2 cellular contexts compared by ENCODE assay signal in genomic region chr3:170128977-170129431, GRCh38.
TF ChIP-seq lines count a peak whose summit lies in the region.

No MANE protein-coding gene starts in this region.

TF ChIP-seq in GM23338, 12 proteins besides CTCF, POLR2A, EP300 and RAD21:
- TF ChIP-seq REST (IDR thresholded peaks at IDR 0.05; ENCODE audit: unreplicated experiment) (no peak), EZH2 (IDR thresholded peaks at IDR 0.05; ENCODE audit: low read depth, unreplicated experiment) (no peak), POLR2AphosphoS5 (IDR thresholded peaks at IDR 0.05; ENCODE audit: low read depth) (no peak), ZNF114 (CRISPR knock-in tag; IDR thresholded peaks at IDR 0.05) (no peak), ZNF331 (CRISPR knock-in tag; IDR thresholded peaks at IDR 0.05; ENCODE audit: low read depth) (no peak), JUNB (IDR thresholded peaks at IDR 0.05; ENCODE audit: unreplicated experiment) (no peak), ZNF462 (CRISPR knock-in tag; IDR thresholded peaks at IDR 0.05) (no peak), NANOG (IDR thresholded peaks at IDR 0.05; ENCODE audit: borderline replicate concordance) (no peak), EZH2phosphoT487 (IDR thresholded peaks at IDR 0.05; ENCODE audit: unreplicated experiment) (no peak), CREB1 (CRISPR knock-in tag; IDR thresholded peaks at IDR 0.05; ENCODE audit: low read depth) (no peak)

TF ChIP-seq in K562, 482 proteins besides CTCF, POLR2A, EP300 and RAD21 (continued from another document and continues in another):
- TF ChIP-seq E2F8 (IDR thresholded peaks at IDR 0.05; ENCODE audit: low read depth, partially characterized antibody) (no peak), ELK3 (CRISPR knock-in tag; IDR thresholded peaks at IDR 0.05) (no peak), KLF13 (tag; IDR thresholded peaks at IDR 0.05; ENCODE audit: borderline replicate concordance, low read depth) (no peak), KAT8 (IDR thresholded peaks at IDR 0.05; ENCODE audit: low read depth) (no peak), ZNF280B (CRISPR knock-in tag; IDR thresholded peaks at IDR 0.05) (no peak), HOMEZ (CRISPR knock-in tag; IDR thresholded peaks at IDR 0.05) (no peak), ZNF561 (CRISPR knock-in tag; conservative IDR thresholded peaks at IDR 0.05) (no peak), ZNF695 (CRISPR knock-in tag; IDR thresholded peaks at IDR 0.05) (no peak), ZNF76 (CRISPR knock-in tag; IDR thresholded peaks at IDR 0.05; ENCODE audit: borderline replicate concordance) (no peak), ZBTB33 (CRISPR knock-in tag; IDR thresholded peaks at IDR 0.05) (no peak), ELF1 (tag; IDR thresholded peaks at IDR 0.05) (no peak), VEZF1 (CRISPR knock-in tag; IDR thresholded peaks at IDR 0.05) (no peak), ARID1B (IDR thresholded peaks at IDR 0.05) (peak; percentile 35), ZNF740 (CRISPR knock-in tag; IDR thresholded peaks at IDR 0.05) (no peak), ZNF740 (tag; IDR thresholded peaks at IDR 0.05) (no peak), SP1 (CRISPR knock-in tag; IDR thresholded peaks at IDR 0.05) (no peak), TBL1XR1 (IDR thresholded peaks at IDR 0.05; ENCODE audit: low read length in 2 of 2) (no peak), NR1H2 (CRISPR knock-in tag; IDR thresholded peaks at IDR 0.05) (no peak), POLR3A (IDR thresholded peaks at IDR 0.05; ENCODE audit: borderline replicate concordance, extremely low read depth, insufficient read depth, insufficient read length) (no peak), SIN3B (IDR thresholded peaks at IDR 0.05; ENCODE audit: low read depth) (no peak), HDGF (IDR thresholded peaks at IDR 0.05) (no peak), RBFOX2 (IDR thresholded peaks at IDR 0.05; ENCODE audit: low read depth, low read length) (no peak), ZNF3 (CRISPR knock-in tag; IDR thresholded peaks at IDR 0.05) (no peak), CHD1 (IDR thresholded peaks at IDR 0.05; ENCODE audit: low read length) (no peak), HINFP (tag; conservative IDR thresholded peaks at IDR 0.05; ENCODE audit: low read depth) (peak; percentile 48; the same call in 1 of the 2 replicates), LCOR (CRISPR knock-in tag; IDR thresholded peaks at IDR 0.05) (no peak), SMC3 (conservative IDR thresholded peaks at IDR 0.05; ENCODE audit: insufficient read depth, low read depth, low read length) (no peak), MXI1 (IDR thresholded peaks at IDR 0.05; ENCODE audit: low read depth, low read length) (no peak), ZNF449 (CRISPR knock-in tag; IDR thresholded peaks at IDR 0.05) (no peak), IRF2 (CRISPR knock-in tag; IDR thresholded peaks at IDR 0.05) (no peak), ZNF224 (CRISPR knock-in tag; IDR thresholded peaks at IDR 0.05) (no peak), NBN (IDR thresholded peaks at IDR 0.05; ENCODE audit: low read depth) (no peak), ELF2 (CRISPR knock-in tag; IDR thresholded peaks at IDR 0.05) (no peak), TAF1 (IDR thresholded peaks at IDR 0.05; ENCODE audit: control insufficient read depth, extremely low read depth, insufficient read depth, low read length, severe bottlenecking) (no peak), SRF (CRISPR knock-in tag; IDR thresholded peaks at IDR 0.05) (no peak), CLOCK (CRISPR knock-in tag; IDR thresholded peaks at IDR 0.05; ENCODE audit: borderline replicate concordance) (no peak), PHB2 (IDR thresholded peaks at IDR 0.05; ENCODE audit: low read depth) (no peak), POLR3G (IDR thresholded peaks at IDR 0.05; ENCODE audit: extremely low read depth, insufficient read length, insufficient replicate concordance) (no peak), NEUROD1 (IDR thresholded peaks at IDR 0.05; ENCODE audit: borderline replicate concordance, low read depth, low read length, partially characterized antibody) (no peak), SMARCB1 (IDR thresholded peaks at IDR 0.05; ENCODE audit: insufficient read length, low read depth) (no peak), BHLHE40 (IDR thresholded peaks at IDR 0.05; ENCODE audit: low read length) (no peak), GABPB1 (CRISPR knock-in tag; IDR thresholded peaks at IDR 0.05) (no peak), ZNF347 (CRISPR knock-in tag; IDR thresholded peaks at IDR 0.05; ENCODE audit: low read depth) (no peak), NFE2 (IDR thresholded peaks at IDR 0.05; ENCODE audit: low read depth) (peak; percentile 25; the same call in 1 of the 2 replicates), RCOR1 (IDR thresholded peaks at IDR 0.05; ENCODE audit: borderline replicate concordance in 1 of 2, low read depth in 2 of 2, low read length in 2 of 2) (peak in 1 of 2 experiments; percentile 34; a peak in 1 of 4 replicates), RBM25 (IDR thresholded peaks at IDR 0.05; ENCODE audit: low read depth, low read length, severe bottlenecking) (no peak), SMARCA5 (IDR thresholded peaks at IDR 0.05) (no peak), NFXL1 (CRISPR knock-in tag; IDR thresholded peaks at IDR 0.05) (no peak), FOXK1 (CRISPR knock-in tag; IDR thresholded peaks at IDR 0.05; ENCODE audit: borderline replicate concordance) (no peak)
